Comparison of ENCODE assay signal across 8 cellular contexts in the genomic region with DNA sequence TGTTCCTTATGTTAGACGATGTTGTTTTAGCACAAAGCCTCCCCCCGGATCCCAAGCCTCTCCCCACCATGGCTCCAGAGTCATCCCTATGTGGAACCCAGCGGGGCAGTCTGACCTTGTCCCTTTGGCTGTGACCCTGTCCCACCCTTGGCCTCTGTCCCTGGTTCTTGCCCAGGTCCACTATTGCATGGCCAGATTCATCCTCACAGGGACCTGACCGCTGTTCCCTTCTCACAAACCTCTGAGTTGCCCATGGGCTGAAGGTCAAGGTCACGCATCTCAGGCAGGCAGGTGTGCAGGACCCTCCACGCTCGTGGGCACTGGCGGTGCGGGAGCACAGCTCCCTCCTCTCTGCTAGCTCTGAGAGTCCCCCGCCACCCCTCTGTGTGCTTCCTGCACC. TPM values are rescaled to one million over a fixed set of nuclear protein-coding genes. Genes with fewer than 3 reads are reported as not detected.
DNase-seq lines count a peak whose midpoint lies in the region; ATAC-seq, FAIRE-seq and TF ChIP-seq lines count a peak whose summit lies in the region.

No MANE protein-coding gene starts in this region.

- H3K9ac ChIP-seq in keratinocyte (ENCODE audit: control insufficient read depth, extremely low read depth, insufficient read depth, low read length): no peak overlapping the region

- H3K27ac ChIP-seq in keratinocyte (ENCODE audit: control insufficient read depth, insufficient read depth, low read length): no peak overlapping the region

- H3K27ac Mint-ChIP-seq in activated CD8-positive, alpha-beta T cell treated with anti-CD3 and anti-CD28 coated beads for 36 hours: peak overlapping the region; percentile 78
- peak overlapping the region in 1 of 2 donors; percentile 86 for H3K27ac Mint-ChIP-seq in stimulated activated naive CD8-positive, alpha-beta T cell treated with anti-CD3 and anti-CD28 coated beads, Interleukin-15, amount 100 ng/mL, for 72 hours

- no peak for DNase-seq in activated T-cell treated with anti-CD3 and anti-CD28 coated beads, Interleukin-2, amount 50 U/mL, for 4 hours
- DNase-seq in activated T-cell treated with anti-CD3 and anti-CD28 coated beads for 4 hours (no peak), keratinocyte (ENCODE audit: low read depth, low spot score) (no peak), NCI-H510A (lab: John Stamatoyannopoulos, UW) (no peak), dermis blood vessel endothelial cell (no peak), DMS 273 treated with DMSO at 0.1 percent for 48 hours (lab: John Stamatoyannopoulos, UW) (no peak)
- DNase-seq in activated CD8-positive, alpha-beta T cell treated with anti-CD3 and anti-CD28 coated beads for 36 hours: no peak
- DNase-seq in stimulated activated naive CD8-positive, alpha-beta T cell treated with anti-CD3 and anti-CD28 coated beads, Interleukin-15, amount 100 ng/mL, for 72 hours: no peak

- no peak for TF ChIP-seq CTCF in activated CD8-positive, alpha-beta T cell treated with anti-CD3 and anti-CD28 coated beads for 36 hours (IDR thresholded peaks at IDR 0.05)
- TF ChIP-seq CTCF in keratinocyte (optimal IDR thresholded peaks at IDR 0.05 in 1 of 3, IDR thresholded peaks at IDR 0.05 in 1 of 3, conservative IDR thresholded peaks at IDR 0.05 in 1 of 3; ENCODE audit: extremely low read depth in 1 of 3, insufficient read depth in 2 of 3, low read length in 3 of 3): no peak

- FAIRE-seq in keratinocyte (lab: Jason Lieb, UNC): no peak

- peaks cover 5% of the 10 kb centered on the region for H4K20me1 ChIP-seq in keratinocyte (ENCODE audit: control insufficient read depth, extremely low read depth, insufficient read depth, low read length)

- POLR2A ChIA-PET in activated CD8-positive, alpha-beta T cell treated with anti-CD3 and anti-CD28 coated beads for 36 hours (lab: Charles Lee): interaction anchor here (1.0 to 1.9 kb wide), 4 partner anchors 10 to 24 kb away, joined by 3 to 7 read pairs (median 4); no protein-coding TSS in a partner anchor

- H3K4me3 ChIP-seq in keratinocyte (ENCODE audit: control insufficient read depth in 2 of 3, extremely low read depth in 1 of 3, insufficient read depth in 2 of 3, low read depth in 1 of 3, low read length in 3 of 3): no peak overlapping the region

- H3K9me3 Mint-ChIP-seq in activated T-cell treated with anti-CD3 and anti-CD28 coated beads, Interleukin-2, amount 50 U/mL, for 4 hours: no peaks in the 10 kb centered on the region
- H3K9me3 Mint-ChIP-seq in activated CD8-positive, alpha-beta T cell treated with anti-CD3 and anti-CD28 coated beads for 36 hours: no peaks in the 10 kb centered on the region
- no peaks in the 10 kb centered on the region for H3K9me3 Mint-ChIP-seq in stimulated activated naive CD8-positive, alpha-beta T cell treated with anti-CD3 and anti-CD28 coated beads, Interleukin-15, amount 100 ng/mL, for 72 hours

- peaks cover 3% of the 10 kb centered on the region for H3K9me1 ChIP-seq in keratinocyte (ENCODE audit: control insufficient read depth, extremely low read depth, insufficient read depth, low read length)

- peak overlapping the region; percentile 78 for H3K4me2 ChIP-seq in keratinocyte (ENCODE audit: control insufficient read depth, extremely low read depth, insufficient read depth, low read depth, low read length)

- peak overlapping the region; percentile 75 for H3K4me3 Mint-ChIP-seq in activated T-cell treated with anti-CD3 and anti-CD28 coated beads, Interleukin-2, amount 50 U/mL, for 4 hours
- H3K4me3 Mint-ChIP-seq in activated CD8-positive, alpha-beta T cell treated with anti-CD3 and anti-CD28 coated beads for 36 hours: peak overlapping the region; percentile 47
- H3K4me3 Mint-ChIP-seq in stimulated activated naive CD8-positive, alpha-beta T cell treated with anti-CD3 and anti-CD28 coated beads, Interleukin-15, amount 100 ng/mL, for 72 hours: peak overlapping the region; percentile 71 to 76

- H3K79me2 ChIP-seq in keratinocyte (ENCODE audit: control insufficient read depth, insufficient read depth, low read length): peaks cover 92% of the 10 kb centered on the region

- intact Hi-C loops in activated CD8-positive, alpha-beta T cell treated with anti-CD3 and anti-CD28 coated beads for 36 hours (cut with micrococcal nuclease): no loop called here

- H3K36me3 Mint-ChIP-seq in activated T-cell treated with anti-CD3 and anti-CD28 coated beads, Interleukin-2, amount 50 U/mL, for 4 hours (ENCODE audit: insufficient read depth): peaks cover 2% of the 10 kb centered on the region
- peaks cover 2% of the 10 kb centered on the region for H3K36me3 Mint-ChIP-seq in activated CD8-positive, alpha-beta T cell treated with anti-CD3 and anti-CD28 coated beads for 36 hours (ENCODE audit: low read depth)

- CTCF ChIA-PET in activated CD8-positive, alpha-beta T cell treated with anti-CD3 and anti-CD28 coated beads for 36 hours (lab: Charles Lee): interaction anchor here (1.1 to 1.9 kb wide), 3 partner anchors 13 to 62 kb away, joined by 3 to 5 read pairs (median 4); no protein-coding TSS in a partner anchor

- H3K4me1 Mint-ChIP-seq in activated T-cell treated with anti-CD3 and anti-CD28 coated beads, Interleukin-2, amount 50 U/mL, for 4 hours (ENCODE audit: low read depth): peaks cover 99% of the 10 kb centered on the region
- H3K4me1 Mint-ChIP-seq in activated CD8-positive, alpha-beta T cell treated with anti-CD3 and anti-CD28 coated beads for 36 hours (ENCODE audit: low read depth): peaks cover 95% of the 10 kb centered on the region
- H3K4me1 Mint-ChIP-seq in stimulated activated naive CD8-positive, alpha-beta T cell treated with anti-CD3 and anti-CD28 coated beads, Interleukin-15, amount 100 ng/mL, for 72 hours: peaks cover 99% of the 10 kb centered on the region

- peaks cover 47% of the 10 kb centered on the region for H3K4me1 ChIP-seq in keratinocyte (ENCODE audit: control insufficient read depth, extremely low read depth, insufficient read depth, low read length)

- H3K27me3 ChIP-seq in keratinocyte (ENCODE audit: control insufficient read depth, extremely low read depth, insufficient read depth, low read length): no peaks in the 10 kb centered on the region

- no peaks in the 10 kb centered on the region for H3K27me3 Mint-ChIP-seq in activated T-cell treated with anti-CD3 and anti-CD28 coated beads, Interleukin-2, amount 50 U/mL, for 4 hours (ENCODE audit: low read depth)
- H3K27me3 Mint-ChIP-seq in activated CD8-positive, alpha-beta T cell treated with anti-CD3 and anti-CD28 coated beads for 36 hours: no peaks in the 10 kb centered on the region
- no peaks in the 10 kb centered on the region for H3K27me3 Mint-ChIP-seq in stimulated activated naive CD8-positive, alpha-beta T cell treated with anti-CD3 and anti-CD28 coated beads, Interleukin-15, amount 100 ng/mL, for 72 hours

- no peak for ATAC-seq in activated T-cell treated with anti-CD3 and anti-CD28 coated beads, Interleukin-2, amount 50 U/mL, for 4 hours
- ATAC-seq in activated CD8-positive, alpha-beta T cell treated with anti-CD3 and anti-CD28 coated beads for 36 hours: peak; percentile 8
- no peak for ATAC-seq in stimulated activated naive CD8-positive, alpha-beta T cell treated with anti-CD3 and anti-CD28 coated beads, Interleukin-15, amount 100 ng/mL, for 72 hours

- H3K9me3 ChIP-seq in keratinocyte (ENCODE audit: control insufficient read depth, low read depth, low read length): no peaks in the 10 kb centered on the region

- H3K36me3 ChIP-seq in keratinocyte (ENCODE audit: control insufficient read depth in 2 of 2, extremely low read depth in 1 of 2, insufficient read depth in 2 of 2, low read length in 2 of 2): peaks cover 0 to 4% of the 10 kb centered on the region in 2 experiments

- dilution Hi-C loops in keratinocyte (cut with MboI; ENCODE audit: extremely low pct_ligation_motif_present, low sequenced_read_pairs): no loop called here

- H2AFZ ChIP-seq in keratinocyte (ENCODE audit: control insufficient read depth, low read length): no peak overlapping the region

RNA-seq across cellular contexts. Expression of a gene that starts 39.0 kb away (rescaled TPM):
- total RNA-seq in activated T-cell treated with anti-CD3 and anti-CD28 coated beads, Interleukin-2, amount 50 U/mL, for 4 hours: 10 to 100 TPM; 58.2 to 63.1 (median 61.3) TPM
- total RNA-seq in activated CD8-positive, alpha-beta T cell treated with anti-CD3 and anti-CD28 coated beads for 36 hours: 10 to 100 TPM; 30.4 to 32.0 TPM
- polyA plus RNA-seq in keratinocyte: 25.8 to 43.0 TPM (median 30.3 TPM) in 3 replicates
- 30.9 TPM for polyA plus RNA-seq in keratinocyte (2011; ENCODE audit: low read depth)
- polyA plus RNA-seq in keratinocyte (2011; cell fraction: cytosol; rRNA removed): 30.9 and 75.3 TPM in 2 replicates
- 62.7 and 87.1 TPM in 2 replicates for polyA plus RNA-seq in keratinocyte (2011; cell fraction: nucleus; rRNA removed)
- polyA plus RNA-seq in keratinocyte (2012; ENCODE audit: low replicate concordance): 38.4 and 56.2 TPM in 2 replicates
- 84.1 to 263 TPM (median 98.7 TPM) in 3 replicates for polyA minus RNA-seq in keratinocyte
- polyA minus RNA-seq in keratinocyte (2011; cell fraction: cytosol; rRNA and poly(A)+ RNA removed): 122 TPM
- polyA minus RNA-seq in keratinocyte (2011; cell fraction: nucleus; rRNA and poly(A)+ RNA removed): 65.2 and 71.2 TPM in 2 replicates
- 186 and 288 TPM in 2 replicates for total RNA-seq in dermis blood vessel endothelial cell
